ENCODE assay signal across 15 cellular contexts in genomic region chr6:135104199-135104598, GRCh38.
"Had no signal": no experiment of that assay in that cellular context is flagged by ENCODE, and none has a peak within 500 bp of the region (broad histone marks: within the 10 kb centered on the region; RNA-seq: fewer than 3 reads in every experiment).

No MANE protein-coding gene starts in this region.

- ATAC-seq: activated T-cell treated with anti-CD3 and anti-CD28 coated beads, Interleukin-2, amount 50 U/mL, for 4 hours; heart left ventricle; stimulated activated memory B cell treated with anti-CD40 and anti-IgM and Interleukin-4, amounts not matched to agents 10 μg/mL and 1 μg/mL and 100 μg/mL, for 72 hours had no signal

- H3K27me3 ChIP-seq: right atrium auricular region, vagina had no signal

- H3K27ac Mint-ChIP-seq: endodermal cell; progenitor cell of endocrine pancreas; stimulated activated memory B cell treated with anti-CD40 and anti-IgM and Interleukin-4, amounts not matched to agents 10 μg/mL and 1 μg/mL and 100 μg/mL, for 72 hours had no signal

- DNase-seq: activated CD4-positive, alpha-beta T cell treated with anti-CD3 and anti-CD28 coated beads, Interleukin-2, amount 50 U/mL, for 48 hours; activated CD4-positive, CD25-positive, alpha-beta regulatory T cell treated with anti-CD3 and anti-CD28 coated beads, Interleukin-2, amount 50 U/mL, for 72 hours; activated effector memory CD4-positive, alpha-beta T cell treated with Interleukin-2 at 50 U/mL for 16 hours; activated T-cell treated with anti-CD3 and anti-CD28 coated beads, Interleukin-2, amount 50 U/mL, for 4 hours; endodermal cell; heart left ventricle; mesendoderm; stimulated activated CD4-positive, alpha-beta T cell treated with anti-CD3 and anti-CD28 coated beads, Interleukin-2, amount 100 ng/mL, for 48 hours; substantia nigra; T-helper 9 cell; transverse colon had no signal

- H3K4me1 Mint-ChIP-seq: endodermal cell had no signal

- H3K27ac ChIP-seq: heart left ventricle, right atrium auricular region, transverse colon, vagina had no signal

- H3K4me3 ChIP-seq: heart left ventricle, right atrium auricular region, transverse colon, vagina had no signal

- H3K36me3 ChIP-seq: heart left ventricle, right atrium auricular region, transverse colon, vagina had no signal

- H3K4me3 Mint-ChIP-seq: endodermal cell; stimulated activated memory B cell treated with anti-CD40 and anti-IgM and Interleukin-4, amounts not matched to agents 10 μg/mL and 1 μg/mL and 100 μg/mL, for 72 hours had no signal

- H3K9me3 Mint-ChIP-seq: activated T-cell treated with anti-CD3 and anti-CD28 coated beads, Interleukin-2, amount 50 U/mL, for 4 hours; endodermal cell; stimulated activated memory B cell treated with anti-CD40 and anti-IgM and Interleukin-4, amounts not matched to agents 10 μg/mL and 1 μg/mL and 100 μg/mL, for 72 hours had no signal

- H3K4me1 ChIP-seq: heart left ventricle, right atrium auricular region, transverse colon, vagina had no signal

- H3K36me3 Mint-ChIP-seq: stimulated activated memory B cell treated with anti-CD40 and anti-IgM and Interleukin-4, amounts not matched to agents 10 μg/mL and 1 μg/mL and 100 μg/mL, for 72 hours had no signal

- H3K9me3 ChIP-seq: heart left ventricle, right atrium auricular region, transverse colon, vagina had no signal
